ENCODE assay signal across 11 cellular contexts in genomic region chrX:1466232-1466661, GRCh38. TPM values are rescaled to one million over a fixed set of nuclear protein-coding genes. Genes with fewer than 3 reads are reported as not detected.
DNase-seq lines count a peak whose midpoint lies in the region; ATAC-seq lines count a peak whose summit lies in the region.
"Had no signal": no experiment of that assay in that cellular context is flagged by ENCODE, and none has a peak within 500 bp of the region (broad histone marks: within the 10 kb centered on the region; RNA-seq: fewer than 3 reads in every experiment).

No MANE protein-coding gene starts in this region.

- ATAC-seq in activated CD8-positive, alpha-beta memory T cell treated with anti-CD3 and anti-CD28 coated beads, Interleukin-2, amount 10 ng/mL, durations not matched to agents 7 days and 5 days = no peak
- ATAC-seq in stimulated activated naive CD8-positive, alpha-beta T cell treated with anti-CD3 and anti-CD28 coated beads, Interleukin-15, Interleukin-2, amounts not matched to agents 100 U/mL and 50 U/mL, for 24 hours = no peak
- ATAC-seq: right cardiac atrium had no signal

- peaks cover 5% of the 10 kb centered on the region for H3K4me1 ChIP-seq in iPS DF 6.9 (ENCODE audit: control insufficient read depth, insufficient read depth, low read length)

- H3K4me1 Mint-ChIP-seq in activated CD8-positive, alpha-beta memory T cell treated with anti-CD3 and anti-CD28 coated beads, Interleukin-2, amount 10 ng/mL, durations not matched to agents 7 days and 5 days = peaks cover 90% of the 10 kb centered on the region
- H3K4me1 Mint-ChIP-seq in activated CD4-positive, alpha-beta T cell treated with anti-CD3 and anti-CD28 coated beads, Interleukin-2, amount 10 ng/mL, durations not matched to agents 7 days and 5 days = peaks cover 86% of the 10 kb centered on the region
- H3K4me1 Mint-ChIP-seq: mesothelial cell of epicardium had no signal

- peak; percentile 39 for DNase-seq in activated CD8-positive, alpha-beta memory T cell treated with anti-CD3 and anti-CD28 coated beads, Interleukin-2, amount 10 ng/mL, durations not matched to agents 7 days and 5 days
- no peak for DNase-seq in activated CD8-positive, alpha-beta memory T cell treated with anti-CD3 and anti-CD28 coated beads, Interleukin-2, amount 50 U/mL, for 4 hours
- peak; percentile 5 for DNase-seq in activated CD4-positive, alpha-beta T cell treated with anti-CD3 and anti-CD28 coated beads, Interleukin-2, amount 10 ng/mL, durations not matched to agents 7 days and 5 days
- DNase-seq in iPS DF 6.9 (ENCODE audit: low read depth, low spot score) (no peak), NCI-H524 treated with DMSO at 0.1 percent for 48 hours (lab: John Stamatoyannopoulos, UW) (no peak), caudate nucleus (lab: John Stamatoyannopoulos, UW) (no peak), NCI-H526 (lab: John Stamatoyannopoulos, UW) (no peak)
- peak; percentile 4 for DNase-seq in stimulated activated naive CD8-positive, alpha-beta T cell treated with anti-CD3 and anti-CD28 coated beads, Interleukin-15, Interleukin-2, amounts not matched to agents 100 U/mL and 50 U/mL, for 24 hours
- DNase-seq: trophoblast cell had no signal

- no peaks in the 10 kb centered on the region for H3K9me3 Mint-ChIP-seq in activated CD8-positive, alpha-beta memory T cell treated with anti-CD3 and anti-CD28 coated beads, Interleukin-2, amount 10 ng/mL, durations not matched to agents 7 days and 5 days (ENCODE audit: low read depth)
- no peaks in the 10 kb centered on the region for H3K9me3 Mint-ChIP-seq in activated CD4-positive, alpha-beta T cell treated with anti-CD3 and anti-CD28 coated beads, Interleukin-2, amount 10 ng/mL, durations not matched to agents 7 days and 5 days
- H3K9me3 Mint-ChIP-seq: mesothelial cell of epicardium had no signal

- no peaks in the 10 kb centered on the region for H3K27me3 Mint-ChIP-seq in activated CD8-positive, alpha-beta memory T cell treated with anti-CD3 and anti-CD28 coated beads, Interleukin-2, amount 10 ng/mL, durations not matched to agents 7 days and 5 days
- H3K27me3 Mint-ChIP-seq in activated CD4-positive, alpha-beta T cell treated with anti-CD3 and anti-CD28 coated beads, Interleukin-2, amount 10 ng/mL, durations not matched to agents 7 days and 5 days = no peaks in the 10 kb centered on the region

- peak overlapping the region; percentile 15; the same call in 1 of the 2 replicates for H3K4me3 ChIP-seq in iPS DF 6.9 (ENCODE audit: low read length)

- H3K36me3 Mint-ChIP-seq in activated CD8-positive, alpha-beta memory T cell treated with anti-CD3 and anti-CD28 coated beads, Interleukin-2, amount 10 ng/mL, durations not matched to agents 7 days and 5 days = peaks cover 56% of the 10 kb centered on the region
- H3K36me3 Mint-ChIP-seq in activated CD4-positive, alpha-beta T cell treated with anti-CD3 and anti-CD28 coated beads, Interleukin-2, amount 10 ng/mL, durations not matched to agents 7 days and 5 days (ENCODE audit: low read depth) = peaks cover 67% of the 10 kb centered on the region
- H3K36me3 Mint-ChIP-seq: mesothelial cell of epicardium had no signal

- peak overlapping the region; percentile 93 for H3K27ac Mint-ChIP-seq in activated CD8-positive, alpha-beta memory T cell treated with anti-CD3 and anti-CD28 coated beads, Interleukin-2, amount 10 ng/mL, durations not matched to agents 7 days and 5 days
- H3K27ac Mint-ChIP-seq in activated CD4-positive, alpha-beta T cell treated with anti-CD3 and anti-CD28 coated beads, Interleukin-2, amount 10 ng/mL, durations not matched to agents 7 days and 5 days = peak overlapping the region; percentile 82
- H3K27ac Mint-ChIP-seq: mesothelial cell of epicardium had no signal

- peaks cover 34% of the 10 kb centered on the region; the same call in 1 of the 2 replicates for H3K27me3 ChIP-seq in iPS DF 6.9 (ENCODE audit: control insufficient read depth, insufficient read depth, low read length)

- POLR2A ChIA-PET in activated CD4-positive, alpha-beta T cell treated with anti-CD3 and anti-CD28 coated beads, Interleukin-2, amount 10 ng/mL, durations not matched to agents 7 days and 5 days (lab: Charles Lee) = no interaction called here

- CTCF ChIA-PET in activated CD8-positive, alpha-beta memory T cell treated with anti-CD3 and anti-CD28 coated beads, Interleukin-2, amount 10 ng/mL, durations not matched to agents 7 days and 5 days (lab: Charles Lee) = no interaction called here
- CTCF ChIA-PET in activated CD4-positive, alpha-beta T cell treated with anti-CD3 and anti-CD28 coated beads, Interleukin-2, amount 10 ng/mL, durations not matched to agents 7 days and 5 days (lab: Charles Lee) = no interaction called here

- H3K27ac ChIP-seq in iPS DF 6.9 (ENCODE audit: low read length) (no peak overlapping the region), caudate nucleus (ENCODE audit: low read depth, low read length) (no peak overlapping the region)

- WGBS in iPS DF 6.9 (ENCODE audit: insufficient coverage, insufficient read length) = no CpG with 5 or more reads among the region's 36 CpGs

- H3K9me3 ChIP-seq in iPS DF 6.9 (ENCODE audit: control insufficient read depth, insufficient read depth, low read length) = no peaks in the 10 kb centered on the region

- H3K36me3 ChIP-seq in iPS DF 6.9 (ENCODE audit: control insufficient read depth, insufficient read depth, low read length) = no peaks in the 10 kb centered on the region

- peak overlapping the region; percentile 75 for H3K4me3 Mint-ChIP-seq in activated CD8-positive, alpha-beta memory T cell treated with anti-CD3 and anti-CD28 coated beads, Interleukin-2, amount 10 ng/mL, durations not matched to agents 7 days and 5 days
- peak overlapping the region; percentile 69 for H3K4me3 Mint-ChIP-seq in activated CD4-positive, alpha-beta T cell treated with anti-CD3 and anti-CD28 coated beads, Interleukin-2, amount 10 ng/mL, durations not matched to agents 7 days and 5 days
- H3K4me3 Mint-ChIP-seq: mesothelial cell of epicardium had no signal

RNA-seq across cellular contexts. Expression of gene ASMTL, which starts 13.5 kb away (rescaled TPM):
- total RNA-seq in activated CD8-positive, alpha-beta memory T cell treated with anti-CD3 and anti-CD28 coated beads, Interleukin-2, amount 10 ng/mL, durations not matched to agents 7 days and 5 days = 10 to 100 TPM; 39.9 to 44.7 TPM
- 10 to 100 TPM; 30.7 to 33.9 TPM for total RNA-seq in activated CD4-positive, alpha-beta T cell treated with anti-CD3 and anti-CD28 coated beads, Interleukin-2, amount 10 ng/mL, durations not matched to agents 7 days and 5 days

Comparison
In these comparisons a context has a peak if more than half of its experiments do, and no peak if none do; other contexts are left out.
1. DNase-seq: peak in activated CD8-positive, alpha-beta memory T cell treated with anti-CD3 and anti-CD28 coated beads, Interleukin-2, amount 10 ng/mL, durations not matched to agents 7 days and 5 days (single experiment), activated CD4-positive, alpha-beta T cell treated with anti-CD3 and anti-CD28 coated beads, Interleukin-2, amount 10 ng/mL, durations not matched to agents 7 days and 5 days (single experiment) and stimulated activated naive CD8-positive, alpha-beta T cell treated with anti-CD3 and anti-CD28 coated beads, Interleukin-15, Interleukin-2, amounts not matched to agents 100 U/mL and 50 U/mL, for 24 hours (single experiment); none in activated CD8-positive, alpha-beta memory T cell treated with anti-CD3 and anti-CD28 coated beads, Interleukin-2, amount 50 U/mL, for 4 hours (single experiment), iPS DF 6.9 (single experiment), NCI-H524 treated with DMSO at 0.1 percent for 48 hours (single experiment), caudate nucleus (0 of 61) and NCI-H526 (0 of 2).